In the genomic region with DNA sequence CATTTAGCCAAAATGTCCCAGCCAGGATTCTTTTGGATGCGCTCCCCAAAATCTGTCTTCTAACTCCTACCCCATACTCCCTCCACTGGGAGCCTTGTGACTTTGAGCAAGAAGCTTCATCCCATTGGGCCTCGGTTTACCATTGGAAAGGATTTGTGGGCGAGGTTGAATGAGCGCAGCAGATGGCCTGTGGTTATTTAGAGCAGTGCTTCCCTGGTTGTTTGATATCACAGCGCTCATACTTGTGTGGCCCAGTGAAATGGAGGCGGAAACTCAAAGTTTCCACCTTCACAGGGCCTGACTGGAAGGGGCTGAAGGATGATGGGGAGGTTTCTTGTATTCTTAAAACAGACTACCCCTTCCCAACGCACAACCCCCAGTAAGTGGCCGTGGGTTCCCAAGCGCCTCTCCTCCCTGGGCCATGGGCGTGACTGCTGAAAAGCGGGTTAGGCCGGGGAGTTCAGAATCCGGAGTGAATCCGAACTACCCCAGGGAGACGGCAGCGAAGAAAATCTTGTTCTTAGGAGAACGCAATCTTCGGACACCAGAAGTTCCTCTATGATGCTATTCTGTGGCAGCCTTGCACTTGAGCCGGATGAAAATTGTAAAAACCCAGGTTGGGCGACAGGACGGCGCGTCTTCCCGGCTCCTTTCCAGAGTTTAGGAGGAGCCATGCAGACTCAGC, we compare ENCODE assay signal across 8 cellular contexts. TPM values are rescaled to one million over a fixed set of nuclear protein-coding genes. Genes with fewer than 3 reads are reported as not detected.
DNase-seq lines count a peak whose midpoint lies in the region; ATAC-seq and TF ChIP-seq lines count a peak whose summit lies in the region.

No MANE protein-coding gene starts in this region.

- peaks cover 23% of the 10 kb centered on the region for H3K4me1 Mint-ChIP-seq in endodermal cell

- peak overlapping the region; percentile 100 for H3K27ac Mint-ChIP-seq in endodermal cell

- peak overlapping the region; percentile 73 for H2AFZ ChIP-seq in neural cell (ENCODE audit: low read depth, low read length)

- H3K9me3 ChIP-seq in endodermal cell (ENCODE audit: control insufficient read depth, low read length) = no peaks in the 10 kb centered on the region
- H3K9me3 ChIP-seq in neural cell (ENCODE audit: low read length) = no peaks in the 10 kb centered on the region

- no peaks in the 10 kb centered on the region for H3K9me3 Mint-ChIP-seq in endodermal cell

- peaks cover 35% of the 10 kb centered on the region for H3K79me2 ChIP-seq in neural cell (replicated peaks; ENCODE audit: insufficient read depth, low read length)

- H3K9ac ChIP-seq in endodermal cell (ENCODE audit: extremely low read depth, low read length, poor library complexity, severe bottlenecking) = peak overlapping the region; percentile 99
- H3K9ac ChIP-seq in neural cell (ENCODE audit: low read length) = peak overlapping the region; percentile 100

- no peak for TF ChIP-seq RAD21 in neural cell (conservative IDR thresholded peaks at IDR 0.05)

- H3K27me3 ChIP-seq in endodermal cell (ENCODE audit: control insufficient read depth, insufficient read depth, low read length, poor library complexity, severe bottlenecking) (no peaks in the 10 kb centered on the region), neural cell (ENCODE audit: insufficient read depth, low read depth, low read length) (no peaks in the 10 kb centered on the region)

- H3K36me3 Mint-ChIP-seq in endodermal cell (ENCODE audit: low read depth) = peaks cover 59% of the 10 kb centered on the region

- H3K27ac ChIP-seq in endodermal cell (ENCODE audit: low read depth, low read length) (peak overlapping the region; percentile 92), neural cell (ENCODE audit: low read length) (peak overlapping the region; percentile 98)

- H3K4me1 ChIP-seq in endodermal cell (ENCODE audit: control insufficient read depth, insufficient read depth, low read length) = no peaks in the 10 kb centered on the region

- H3K9me2 ChIP-seq in neural cell (ENCODE audit: insufficient read depth, low read length) = no peaks in the 10 kb centered on the region

- H3K27me3 Mint-ChIP-seq in endodermal cell (ENCODE audit: insufficient read depth) = peaks cover 5% of the 10 kb centered on the region

- ATAC-seq in SK-N-SH treated with all-trans-retinoic acid at 6 μM for 48 hours = peak; percentile 20
- no peak for ATAC-seq in GM18870 (IDR thresholded peaks at IDR 0.05; ENCODE audit: unreplicated experiment)

- H3K4me3 ChIP-seq in endodermal cell (ENCODE audit: low read length) (peak overlapping the region; percentile 97), neural cell (ENCODE audit: low read length) (peak overlapping the region; percentile 78)

- in situ Hi-C loops in GM13977 (cut with MboI; ENCODE audit: low pct_unique_long_range_greater_than_20kb, low sequenced_read_pairs, unreplicated experiment) = no loop called here

- TF ChIP-seq EP300 in neural cell (conservative IDR thresholded peaks at IDR 0.05; ENCODE audit: poor library complexity, severe bottlenecking) = no peak

- H3K36me3 ChIP-seq in endodermal cell (ENCODE audit: control insufficient read depth, insufficient read depth, low read length) = peaks cover 68% of the 10 kb centered on the region
- peaks cover 4% of the 10 kb centered on the region for H3K36me3 ChIP-seq in neural cell (ENCODE audit: insufficient read depth, low read length)

- peak; percentile 66 for DNase-seq in Ammon's horn (ENCODE audit: low spot score)
- peak; percentile 58 for DNase-seq in GM13977 (ENCODE audit: low spot score)
- DNase-seq in endodermal cell = no peak
- no peak for DNase-seq in activated effector memory CD4-positive, alpha-beta T cell treated with anti-CD3 and anti-CD28 coated beads, Interleukin-2, amount 50 U/mL, for 16 hours
- no peak for DNase-seq in NCI-H187 treated with DMSO at 0.1 percent for 48 hours (lab: John Stamatoyannopoulos, UW)

- TF ChIP-seq CTCF in GM13977 (IDR thresholded peaks at IDR 0.05; ENCODE audit: extremely low read depth, insufficient read depth, missing control alignments) = no peak
- no peak for TF ChIP-seq CTCF in endodermal cell (conservative IDR thresholded peaks at IDR 0.05)
- no peak for TF ChIP-seq CTCF in neural cell (IDR thresholded peaks at IDR 0.05; ENCODE audit: poor library complexity, severe bottlenecking)

- peak overlapping the region; percentile 69 for H3K4me2 ChIP-seq in neural cell (ENCODE audit: low read length)

- peaks cover 4% of the 10 kb centered on the region for H3F3A ChIP-seq in neural cell (ENCODE audit: insufficient read depth, low read length, poor library complexity, severe bottlenecking)

- H3K4me3 Mint-ChIP-seq in endodermal cell = peak overlapping the region; percentile 95

- peaks cover 16% of the 10 kb centered on the region for H4K20me1 ChIP-seq in neural cell (ENCODE audit: insufficient read depth)

- 14 to 15% methylated on average over 20 to 24 of the region's 24 CpGs for WGBS in endodermal cell (ENCODE audit: insufficient coverage in 1 of 2, insufficient read length in 1 of 2), 2 experiments

TF ChIP-seq in SK-N-SH treated with all-trans-retinoic acid at 6 μM for 48 hours, 23 proteins besides CTCF, POLR2A, EP300 and RAD21 (continues in another document):
- TF ChIP-seq ESRRG (CRISPR knock-in tag; IDR thresholded peaks at IDR 0.05) = no peak
- no peak for TF ChIP-seq TOX (CRISPR knock-in tag; IDR thresholded peaks at IDR 0.05; ENCODE audit: borderline replicate concordance)
- no peak for TF ChIP-seq BACH2 (CRISPR knock-in tag; IDR thresholded peaks at IDR 0.05; ENCODE audit: borderline replicate concordance)
- no peak for TF ChIP-seq TCF4 (CRISPR knock-in tag; IDR thresholded peaks at IDR 0.05; ENCODE audit: borderline replicate concordance)
- no peak for TF ChIP-seq ZFP30 (CRISPR knock-in tag; IDR thresholded peaks at IDR 0.05)
- TF ChIP-seq, protein P1, sequence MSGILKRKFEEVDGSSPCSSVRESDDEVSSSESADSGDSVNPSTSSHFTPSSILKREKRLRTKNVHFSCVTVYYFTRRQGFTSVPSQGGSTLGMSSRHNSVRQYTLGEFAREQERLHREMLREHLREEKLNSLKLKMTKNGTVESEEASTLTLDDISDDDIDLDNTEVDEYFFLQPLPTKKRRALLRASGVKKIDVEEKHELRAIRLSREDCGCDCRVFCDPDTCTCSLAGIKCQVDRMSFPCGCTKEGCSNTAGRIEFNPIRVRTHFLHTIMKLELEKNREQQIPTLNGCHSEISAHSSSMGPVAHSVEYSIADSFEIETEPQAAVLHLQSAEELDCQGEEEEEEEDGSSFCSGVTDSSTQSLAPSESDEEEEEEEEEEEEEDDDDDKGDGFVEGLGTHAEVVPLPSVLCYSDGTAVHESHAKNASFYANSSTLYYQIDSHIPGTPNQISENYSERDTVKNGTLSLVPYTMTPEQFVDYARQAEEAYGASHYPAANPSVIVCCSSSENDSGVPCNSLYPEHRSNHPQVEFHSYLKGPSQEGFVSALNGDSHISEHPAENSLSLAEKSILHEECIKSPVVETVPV (CRISPR knock-in tag; IDR thresholded peaks at IDR 0.05) = no peak

TF ChIP-seq in neural cell, 6 proteins besides CTCF, POLR2A, EP300 and RAD21:
- no peak for TF ChIP-seq SMC3 (conservative IDR thresholded peaks at IDR 0.05; ENCODE audit: poor library complexity)
- TF ChIP-seq, protein P2, sequence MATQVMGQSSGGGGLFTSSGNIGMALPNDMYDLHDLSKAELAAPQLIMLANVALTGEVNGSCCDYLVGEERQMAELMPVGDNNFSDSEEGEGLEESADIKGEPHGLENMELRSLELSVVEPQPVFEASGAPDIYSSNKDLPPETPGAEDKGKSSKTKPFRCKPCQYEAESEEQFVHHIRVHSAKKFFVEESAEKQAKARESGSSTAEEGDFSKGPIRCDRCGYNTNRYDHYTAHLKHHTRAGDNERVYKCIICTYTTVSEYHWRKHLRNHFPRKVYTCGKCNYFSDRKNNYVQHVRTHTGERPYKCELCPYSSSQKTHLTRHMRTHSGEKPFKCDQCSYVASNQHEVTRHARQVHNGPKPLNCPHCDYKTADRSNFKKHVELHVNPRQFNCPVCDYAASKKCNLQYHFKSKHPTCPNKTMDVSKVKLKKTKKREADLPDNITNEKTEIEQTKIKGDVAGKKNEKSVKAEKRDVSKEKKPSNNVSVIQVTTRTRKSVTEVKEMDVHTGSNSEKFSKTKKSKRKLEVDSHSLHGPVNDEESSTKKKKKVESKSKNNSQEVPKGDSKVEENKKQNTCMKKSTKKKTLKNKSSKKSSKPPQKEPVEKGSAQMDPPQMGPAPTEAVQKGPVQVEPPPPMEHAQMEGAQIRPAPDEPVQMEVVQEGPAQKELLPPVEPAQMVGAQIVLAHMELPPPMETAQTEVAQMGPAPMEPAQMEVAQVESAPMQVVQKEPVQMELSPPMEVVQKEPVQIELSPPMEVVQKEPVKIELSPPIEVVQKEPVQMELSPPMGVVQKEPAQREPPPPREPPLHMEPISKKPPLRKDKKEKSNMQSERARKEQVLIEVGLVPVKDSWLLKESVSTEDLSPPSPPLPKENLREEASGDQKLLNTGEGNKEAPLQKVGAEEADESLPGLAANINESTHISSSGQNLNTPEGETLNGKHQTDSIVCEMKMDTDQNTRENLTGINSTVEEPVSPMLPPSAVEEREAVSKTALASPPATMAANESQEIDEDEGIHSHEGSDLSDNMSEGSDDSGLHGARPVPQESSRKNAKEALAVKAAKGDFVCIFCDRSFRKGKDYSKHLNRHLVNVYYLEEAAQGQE (IDR thresholded peaks at IDR 0.05; ENCODE audit: borderline replicate concordance) = no peak
- TF ChIP-seq MXI1 (conservative IDR thresholded peaks at IDR 0.05; ENCODE audit: poor library complexity, severe bottlenecking) = no peak
TF ChIP-seq in neural cell: peak in this region for 0.

RNA-seq across cellular contexts. Expression of a gene that starts 1.2 kb away (rescaled TPM):
- 100 to 1,000 TPM; 335 to 341 TPM for total RNA-seq in endodermal cell
- polyA plus RNA-seq in endodermal cell (2013, experiment 1 of 2) = 370 TPM
- 330 TPM for polyA plus RNA-seq in endodermal cell (2013, experiment 2 of 2)
- 394 and 399 TPM in 2 replicates for polyA plus RNA-seq in neural cell
- polyA minus RNA-seq in neural cell = 103 and 121 TPM in 2 replicates

RNA-seq across cellular contexts. Expression of a gene that starts 13.4 kb away (rescaled TPM):
- total RNA-seq in endodermal cell = 10 to 100 TPM; 65.5 to 70.3 TPM
- 66.1 TPM for polyA plus RNA-seq in endodermal cell (2013, experiment 1 of 2)
- 59.9 TPM for polyA plus RNA-seq in endodermal cell (2013, experiment 2 of 2)
- polyA plus RNA-seq in neural cell = 154 and 164 TPM in 2 replicates
- polyA minus RNA-seq in neural cell = 51.9 and 59.6 TPM in 2 replicates

RNA-seq across cellular contexts. Expression of a gene that starts 17.0 kb away (rescaled TPM):
- total RNA-seq in endodermal cell = 10 to 100 TPM; 36.0 to 43.3 TPM
- 28.1 TPM for polyA plus RNA-seq in endodermal cell (2013, experiment 1 of 2)
- 26.6 TPM for polyA plus RNA-seq in endodermal cell (2013, experiment 2 of 2)
- polyA plus RNA-seq in neural cell = 15.3 and 19.8 TPM in 2 replicates
- polyA minus RNA-seq in neural cell = 32.1 and 36.5 TPM in 2 replicates

RNA-seq across cellular contexts. Expression of a gene that starts 51.4 kb away (rescaled TPM):
- total RNA-seq in endodermal cell = 1 to 10 TPM; 1.2 to 2.2 TPM
- polyA plus RNA-seq in endodermal cell (2013, experiment 1 of 2) = 0.32 TPM
- polyA plus RNA-seq in endodermal cell (2013, experiment 2 of 2) = 0.29 TPM
- 1.9 and 2.6 TPM in 2 replicates for polyA plus RNA-seq in neural cell
- 2.8 and 3.2 TPM in 2 replicates for polyA minus RNA-seq in neural cell

Comparison
In these comparisons a context has a peak if more than half of its experiments do, and no peak if none do; other contexts are left out.
1. DNase-seq: peak in Ammon's horn (single experiment) and GM13977 (single experiment); none in endodermal cell (single experiment), activated effector memory CD4-positive, alpha-beta T cell treated with anti-CD3 and anti-CD28 coated beads, Interleukin-2, amount 50 U/mL, for 16 hours (single experiment) and NCI-H187 treated with DMSO at 0.1 percent for 48 hours (single experiment).